Comparison of ENCODE assay signal across 2 cellular contexts in the genomic region with DNA sequence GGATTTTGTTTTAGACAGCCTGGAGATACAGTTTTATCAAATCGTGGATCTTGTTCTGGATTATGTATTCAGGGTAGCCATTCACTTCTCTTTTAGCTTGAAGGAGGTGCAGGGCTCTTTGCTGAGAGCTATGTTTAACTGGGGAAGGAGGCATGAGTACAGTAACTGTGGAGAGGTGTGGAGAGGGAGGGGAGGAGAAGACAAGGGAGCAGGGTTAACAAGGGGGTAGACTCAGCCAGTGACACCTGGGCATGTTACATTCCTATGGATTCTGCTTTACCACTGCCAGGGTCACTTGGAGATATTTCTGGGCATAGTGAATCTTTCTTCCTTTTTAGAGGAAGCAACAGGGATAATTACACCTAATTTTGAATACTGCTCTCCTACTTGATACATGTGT.
TF ChIP-seq lines count a peak whose summit lies in the region.

No MANE protein-coding gene starts in this region.

TF ChIP-seq in WTC11, 78 proteins besides CTCF, POLR2A, EP300 and RAD21:
- TF ChIP-seq ATF1 (CRISPR knock-in tag; IDR thresholded peaks at IDR 0.05) (no peak), SMAD3 (CRISPR knock-in tag; IDR thresholded peaks at IDR 0.05; ENCODE audit: borderline replicate concordance) (no peak)
- TF ChIP-seq, protein P1, sequence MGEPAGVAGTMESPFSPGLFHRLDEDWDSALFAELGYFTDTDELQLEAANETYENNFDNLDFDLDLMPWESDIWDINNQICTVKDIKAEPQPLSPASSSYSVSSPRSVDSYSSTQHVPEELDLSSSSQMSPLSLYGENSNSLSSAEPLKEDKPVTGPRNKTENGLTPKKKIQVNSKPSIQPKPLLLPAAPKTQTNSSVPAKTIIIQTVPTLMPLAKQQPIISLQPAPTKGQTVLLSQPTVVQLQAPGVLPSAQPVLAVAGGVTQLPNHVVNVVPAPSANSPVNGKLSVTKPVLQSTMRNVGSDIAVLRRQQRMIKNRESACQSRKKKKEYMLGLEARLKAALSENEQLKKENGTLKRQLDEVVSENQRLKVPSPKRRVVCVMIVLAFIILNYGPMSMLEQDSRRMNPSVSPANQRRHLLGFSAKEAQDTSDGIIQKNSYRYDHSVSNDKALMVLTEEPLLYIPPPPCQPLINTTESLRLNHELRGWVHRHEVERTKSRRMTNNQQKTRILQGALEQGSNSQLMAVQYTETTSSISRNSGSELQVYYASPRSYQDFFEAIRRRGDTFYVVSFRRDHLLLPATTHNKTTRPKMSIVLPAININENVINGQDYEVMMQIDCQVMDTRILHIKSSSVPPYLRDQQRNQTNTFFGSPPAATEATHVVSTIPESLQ (CRISPR knock-in tag; IDR thresholded peaks at IDR 0.05), result no peak
- TF ChIP-seq, protein P2, sequence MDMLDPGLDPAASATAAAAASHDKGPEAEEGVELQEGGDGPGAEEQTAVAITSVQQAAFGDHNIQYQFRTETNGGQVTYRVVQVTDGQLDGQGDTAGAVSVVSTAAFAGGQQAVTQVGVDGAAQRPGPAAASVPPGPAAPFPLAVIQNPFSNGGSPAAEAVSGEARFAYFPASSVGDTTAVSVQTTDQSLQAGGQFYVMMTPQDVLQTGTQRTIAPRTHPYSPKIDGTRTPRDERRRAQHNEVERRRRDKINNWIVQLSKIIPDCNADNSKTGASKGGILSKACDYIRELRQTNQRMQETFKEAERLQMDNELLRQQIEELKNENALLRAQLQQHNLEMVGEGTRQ (CRISPR knock-in tag; IDR thresholded peaks at IDR 0.05), result no peak

TF ChIP-seq in HepG2, 621 proteins besides CTCF, POLR2A, EP300 and RAD21:
- TF ChIP-seq ZSCAN21 (CRISPR knock-in tag; IDR thresholded peaks at IDR 0.05; ENCODE audit: borderline replicate concordance) (no peak), NAIF1 (CRISPR knock-in tag; IDR thresholded peaks at IDR 0.05; ENCODE audit: borderline replicate concordance) (no peak), ZNF382 (CRISPR knock-in tag; IDR thresholded peaks at IDR 0.05; ENCODE audit: borderline replicate concordance) (no peak), ZNF484 (CRISPR knock-in tag; IDR thresholded peaks at IDR 0.05; ENCODE audit: borderline replicate concordance, low read depth) (no peak)
- TF ChIP-seq, protein P3, sequence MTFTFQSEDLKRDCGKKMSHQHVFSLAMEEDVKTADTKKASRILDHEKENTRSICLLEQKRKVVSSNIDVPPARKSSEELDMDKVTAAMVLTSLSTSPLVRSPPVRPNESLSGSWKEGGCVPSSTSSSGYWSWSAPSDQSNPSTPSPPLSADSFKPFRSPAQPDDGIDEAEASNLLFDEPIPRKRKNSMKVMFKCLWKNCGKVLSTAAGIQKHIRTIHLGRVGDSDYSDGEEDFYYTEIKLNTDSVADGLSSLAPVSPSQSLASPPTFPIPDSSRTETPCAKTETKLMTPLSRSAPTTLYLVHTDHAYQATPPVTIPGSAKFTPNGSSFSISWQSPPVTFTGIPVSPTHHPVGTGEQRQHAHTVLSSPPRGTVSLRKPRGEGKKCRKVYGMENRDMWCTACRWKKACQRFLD (CRISPR knock-in tag; IDR thresholded peaks at IDR 0.05; ENCODE audit: borderline replicate concordance), result no peak
- TF ChIP-seq, protein P4, sequence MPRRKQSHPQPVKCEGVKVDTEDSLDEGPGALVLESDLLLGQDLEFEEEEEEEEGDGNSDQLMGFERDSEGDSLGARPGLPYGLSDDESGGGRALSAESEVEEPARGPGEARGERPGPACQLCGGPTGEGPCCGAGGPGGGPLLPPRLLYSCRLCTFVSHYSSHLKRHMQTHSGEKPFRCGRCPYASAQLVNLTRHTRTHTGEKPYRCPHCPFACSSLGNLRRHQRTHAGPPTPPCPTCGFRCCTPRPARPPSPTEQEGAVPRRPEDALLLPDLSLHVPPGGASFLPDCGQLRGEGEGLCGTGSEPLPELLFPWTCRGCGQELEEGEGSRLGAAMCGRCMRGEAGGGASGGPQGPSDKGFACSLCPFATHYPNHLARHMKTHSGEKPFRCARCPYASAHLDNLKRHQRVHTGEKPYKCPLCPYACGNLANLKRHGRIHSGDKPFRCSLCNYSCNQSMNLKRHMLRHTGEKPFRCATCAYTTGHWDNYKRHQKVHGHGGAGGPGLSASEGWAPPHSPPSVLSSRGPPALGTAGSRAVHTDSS (CRISPR knock-in tag; conservative IDR thresholded peaks at IDR 0.05), result no peak
